Comparison of ENCODE assay signal across 18 cellular contexts in genomic region chr17:18252160-18252559, GRCh38.
"Had no signal": no experiment of that assay in that cellular context is flagged by ENCODE, and none has a peak within 500 bp of the region (broad histone marks: within the 10 kb centered on the region; RNA-seq: fewer than 3 reads in every experiment).

No MANE protein-coding gene starts in this region.

- H3K4me3 Mint-ChIP-seq: mesothelial cell of epicardium had no signal

- H3K27ac ChIP-seq: coronary artery, esophagus muscularis mucosa, foreskin keratinocyte, gastroesophageal sphincter, heart left ventricle, left lung, lower lobe of right lung had no signal

- DNase-seq: dermis blood vessel endothelial cell; dorsolateral prefrontal cortex; effector CD4-positive, alpha-beta T cell; effector memory CD4-positive, alpha-beta T cell; foreskin keratinocyte; heart left ventricle; hippocampal formation; left cardiac atrium; left lung; left ventricle myocardium superior; lower lobe of right lung; mesenchymal stem cell; mucosa of descending colon; naive B cell had no signal

- H3K27ac Mint-ChIP-seq: mesothelial cell of epicardium, naive B cell had no signal

- H3K27me3 Mint-ChIP-seq: naive B cell had no signal

- H3K9me3 Mint-ChIP-seq: mesothelial cell of epicardium, naive B cell had no signal

- ATAC-seq: foreskin keratinocyte, gastroesophageal sphincter, heart left ventricle, left cardiac atrium, left lung, left ventricle myocardium superior, lower lobe of right lung, mucosa of descending colon had no signal
